ENCODE assay signal across 21 cellular contexts in genomic region chr22:44689173-44689572, GRCh38. TPM values are rescaled to one million over a fixed set of nuclear protein-coding genes. Genes with fewer than 3 reads are reported as not detected.
A peak's percentile ranks its signal among the peaks of the same experiment; 100 is the strongest.
DNase-seq lines count a peak whose midpoint lies in the region; FAIRE-seq and TF ChIP-seq lines count a peak whose summit lies in the region.
"Had no signal": no experiment of that assay in that cellular context is flagged by ENCODE, and none has a peak within 500 bp of the region (broad histone marks: within the 10 kb centered on the region; RNA-seq: fewer than 3 reads in every experiment).

No MANE protein-coding gene starts in this region.

- no peak overlapping the region for H2AK5ac ChIP-seq in mesenchymal stem cell (ENCODE audit: low read length, severe bottlenecking)

- H3F3A ChIP-seq in PC-9 (ENCODE audit: insufficient read depth, low read depth): peaks cover 28% of the 10 kb centered on the region

- H3K79me1 ChIP-seq in mesenchymal stem cell (replicated peaks; ENCODE audit: low read length, poor library complexity, severe bottlenecking): no peaks in the 10 kb centered on the region

- H3K27ac ChIP-seq in PC-9 (no peak overlapping the region), mesenchymal stem cell (ENCODE audit: low read length, poor library complexity, severe bottlenecking) (no peak overlapping the region)
- H3K27ac ChIP-seq: GM23248, KMS-11, RWPE1 had no signal

- H2AFZ ChIP-seq in PC-9 (no peak overlapping the region), mesenchymal stem cell (ENCODE audit: low read depth, low read length) (no peak overlapping the region)
- H2AFZ ChIP-seq: GM23248 had no signal

- intact Hi-C loops in PC-9 (cut with micrococcal nuclease; ENCODE audit: unreplicated experiment): no loop called here

- no peak overlapping the region for H3K23ac ChIP-seq in mesenchymal stem cell (ENCODE audit: low read length in 2 of 2)

- TF ChIP-seq CTCF in PC-9 (conservative IDR thresholded peaks at IDR 0.05) (no peak), fibroblast of villous mesenchyme (IDR thresholded peaks at IDR 0.05; ENCODE audit: insufficient read depth, low read depth, low read length) (no peak)

- no peak overlapping the region for H2BK12ac ChIP-seq in mesenchymal stem cell (ENCODE audit: low read length in 2 of 2)

- peak; percentile 66 for FAIRE-seq in urothelium cell line (lab: Jason Lieb, UNC)
- FAIRE-seq: GM12878 had no signal

- H2BK120ac ChIP-seq in mesenchymal stem cell (ENCODE audit: low read depth, low read length): no peak overlapping the region

- H3K4me1 ChIP-seq in PC-9 (replicated peaks; ENCODE audit: insufficient read depth): peaks cover 41% of the 10 kb centered on the region
- H3K4me1 ChIP-seq in mesenchymal stem cell (ENCODE audit: control insufficient read depth, insufficient read depth, low read depth, low read length): peaks cover 21% of the 10 kb centered on the region

- H3K36me3 ChIP-seq in PC-9 (ENCODE audit: low read depth) (no peaks in the 10 kb centered on the region), mesenchymal stem cell (ENCODE audit: control insufficient read depth in 1 of 2, insufficient read depth in 2 of 2, low read depth in 1 of 2, low read length in 2 of 2) (peaks cover 0 to 2% of the 10 kb centered on the region in 2 experiments)
- H3K36me3 ChIP-seq: BE2C had no signal

- H3K14ac ChIP-seq in mesenchymal stem cell (ENCODE audit: low read length in 2 of 2): peak overlapping the region in 1 of 2 experiments; percentile 18

- H4K8ac ChIP-seq in mesenchymal stem cell (ENCODE audit: low read length): no peak overlapping the region

- POLR2A ChIA-PET in PC-9 (lab: Charles Lee; ENCODE audit: unreplicated experiment): interaction anchor here (0.6 to 0.7 kb wide), 3 partner anchors 383 to 925 kb away, joined by 4 read pairs; no protein-coding TSS in a partner anchor

- CTCF ChIA-PET in PC-9 (lab: Charles Lee): no interaction called here

- BruUV-seq in PC-9 (replicated peaks; lab: Mats Ljungman, UMichigan): no TSS peak

- no peak overlapping the region for H3K4ac ChIP-seq in mesenchymal stem cell (ENCODE audit: low read depth in 1 of 2, low read length in 2 of 2)

- H3K27me3 ChIP-seq in PC-9 (ENCODE audit: insufficient read depth, low read depth) (no peaks in the 10 kb centered on the region), mesenchymal stem cell (ENCODE audit: control insufficient read depth in 1 of 2, insufficient read depth in 1 of 2, low read length in 2 of 2) (no peaks in the 10 kb centered on the region)
- H3K27me3 ChIP-seq: BE2C had no signal

- H3K9me2 ChIP-seq in PC-9 (ENCODE audit: insufficient read depth): no peaks in the 10 kb centered on the region

- DNase-seq in EL (peak; percentile 52), PC-9 (peak; percentile 53 to 58), fibroblast of villous mesenchyme (ENCODE audit: low read depth) (peak; percentile 91), urothelium cell line (ENCODE audit: low spot score) (peak; percentile 53), NCI-H1436 (lab: John Stamatoyannopoulos, UW) (no peak), mesenchymal stem cell (no peak), SKM-1 (lab: John Stamatoyannopoulos, UW; ENCODE audit: unreplicated experiment) (no peak)
- DNase-seq: BE2C; CD4-positive, alpha-beta memory T cell; GDM1; GM23248; NCI-H1048; NCI-H146; NCI-H2081; NCI-H345; NCI-H526; OCI-M1 had no signal

- no peaks in the 10 kb centered on the region for H4K20me1 ChIP-seq in PC-9 (ENCODE audit: insufficient read depth)

- H2BK5ac ChIP-seq in mesenchymal stem cell (ENCODE audit: low read depth, low read length, poor library complexity, severe bottlenecking): no peak overlapping the region

- H3K4me2 ChIP-seq in PC-9 (peak overlapping the region; percentile 56), mesenchymal stem cell (ENCODE audit: low read length, poor library complexity, severe bottlenecking) (no peak overlapping the region)
- H3K4me2 ChIP-seq: KMS-11 had no signal

- 36% methylated on average over 10 of the region's 10 CpGs for WGBS in mesenchymal stem cell

- H3K79me2 ChIP-seq in PC-9 (ENCODE audit: low read depth): no peaks in the 10 kb centered on the region

- no peaks in the 10 kb centered on the region for H3K9me3 ChIP-seq in PC-9 (ENCODE audit: insufficient read depth, low read depth)
- H3K9me3 ChIP-seq in mesenchymal stem cell (ENCODE audit: control insufficient read depth, low read length): no peaks in the 10 kb centered on the region
- H3K9me3 ChIP-seq: BE2C had no signal

- H3K4me3 ChIP-seq in PC-9: no peak overlapping the region
- no peak overlapping the region for H3K4me3 ChIP-seq in fibroblast of villous mesenchyme (ENCODE audit: low read depth, low read length)
- H3K4me3 ChIP-seq in mesenchymal stem cell (ENCODE audit: insufficient read depth in 1 of 2, low read depth in 1 of 2, low read length in 2 of 2): no peak overlapping the region
- H3K4me3 ChIP-seq: GM12878, GM23248 had no signal

- H2BK15ac ChIP-seq in mesenchymal stem cell (ENCODE audit: low read depth, poor library complexity, severe bottlenecking): no peak overlapping the region

- H3K18ac ChIP-seq in mesenchymal stem cell (ENCODE audit: low read depth in 1 of 2, low read length in 2 of 2): peak overlapping the region in 1 of 2 experiments; percentile 11

- H4K91ac ChIP-seq in mesenchymal stem cell (ENCODE audit: low read length): no peak overlapping the region

- H3K9ac ChIP-seq in mesenchymal stem cell (ENCODE audit: low read length): no peak overlapping the region
- H3K9ac ChIP-seq: GM23248, KMS-11 had no signal

RNA-seq across cellular contexts. Expression of gene PRR5, which starts 12.8 kb away (rescaled TPM):
- total RNA-seq in PC-9 (2021) (22.1 and 27.3 TPM in 2 replicates), fibroblast of villous mesenchyme (12.9 and 16.4 TPM in 2 replicates)
- 12.2 TPM for polyA plus RNA-seq in mesenchymal stem cell (2013, experiment 1 of 2)
- 12.2 TPM for polyA plus RNA-seq in mesenchymal stem cell (2013, experiment 2 of 2)
- total RNA-seq: M059J had no signal

Comparison
In these comparisons a context has a peak if more than half of its experiments do, and no peak if none do; other contexts are left out.
1. DNase-seq: peak in EL (single experiment), PC-9 (2 of 2), fibroblast of villous mesenchyme (single experiment) and urothelium cell line (single experiment); none in NCI-H1436 (single experiment), mesenchymal stem cell (single experiment) and SKM-1 (single experiment).